ENCODE assay signal across 19 cellular contexts in genomic region chr5:52757527-52757926, GRCh38.
"Had no signal": no experiment of that assay in that cellular context is flagged by ENCODE, and none has a peak within 500 bp of the region (broad histone marks: within the 10 kb centered on the region; RNA-seq: fewer than 3 reads in every experiment).

No MANE protein-coding gene starts in this region.

- H3K36me3 ChIP-seq: right lobe of liver had no signal

- H3K4me3 ChIP-seq: body of pancreas, right lobe of liver, testis had no signal

- H3K4me1 Mint-ChIP-seq: central memory CD8-positive, alpha-beta T cell had no signal

- H3K27ac Mint-ChIP-seq: activated B cell treated with CpG ODN at 0.5 μM for 24 hours; activated CD4-positive, alpha-beta T cell treated with anti-CD3 and anti-CD28 coated beads, Interleukin-2, amount 10 ng/mL, durations not matched to agents 24 days and 14 days; activated CD8-positive, alpha-beta T cell treated with anti-CD3 and anti-CD28 coated beads, Interleukin-2, amount 10 ng/mL, durations not matched to agents 7 days and 5 days; activated naive CD8-positive, alpha-beta T cell treated with anti-CD3 and anti-CD28 coated beads for 36 hours; activated T-cell treated with anti-CD3 and anti-CD28 coated beads, Interleukin-2, amount 50 U/mL, for 72 hours; dendritic cell treated with granulocyte-macrophage colony-stimulating factor and Interleukin-4, amounts not matched to agents 40 ng/mL and 50 ng/mL, for 4 days; effector memory CD8-positive, alpha-beta T cell; T-helper 2 cell treated with Interferon-gamma antibody and Interleukin-4, amounts not matched to agents 5 μg/mL and 100 μg/mL, for 36 hours had no signal

- H3K4me1 ChIP-seq: body of pancreas, right lobe of liver, testis had no signal

- DNase-seq: activated B cell treated with CpG ODN at 0.5 μM for 24 hours; activated CD4-positive, alpha-beta T cell treated with anti-CD3 and anti-CD28 coated beads, Interleukin-2, amount 10 ng/mL, durations not matched to agents 24 days and 14 days; activated CD8-positive, alpha-beta memory T cell treated with anti-CD3 and anti-CD28 coated beads, Interleukin-2, amount 50 U/mL, for 48 hours; activated CD8-positive, alpha-beta T cell treated with anti-CD3 and anti-CD28 coated beads, Interleukin-2, amount 10 ng/mL, durations not matched to agents 7 days and 5 days; activated naive CD8-positive, alpha-beta T cell treated with anti-CD3 and anti-CD28 coated beads for 36 hours; activated T-cell treated with anti-CD3 and anti-CD28 coated beads, Interleukin-2, amount 50 U/mL, for 72 hours; amygdala; body of pancreas; effector memory CD8-positive, alpha-beta T cell; kidney glomerular epithelial cell; mesendoderm; right lobe of liver; stimulated activated CD4-positive, alpha-beta T cell treated with anti-CD3 and anti-CD28 coated beads, Interleukin-1b, Interleukin-23, amount 100 ng/mL, for 48 hours; stimulated activated naive CD8-positive, alpha-beta T cell treated with anti-CD3 and anti-CD28 coated beads, Interleukin-15, amount 100 ng/mL, for 72 hours; testis had no signal

- ATAC-seq: activated CD8-positive, alpha-beta T cell treated with anti-CD3 and anti-CD28 coated beads, Interleukin-2, amount 10 ng/mL, durations not matched to agents 7 days and 5 days; activated T-cell treated with anti-CD3 and anti-CD28 coated beads, Interleukin-2, amount 50 U/mL, for 72 hours; body of pancreas; effector memory CD8-positive, alpha-beta T cell; right lobe of liver had no signal

- H3K27me3 Mint-ChIP-seq: activated B cell treated with CpG ODN at 0.5 μM for 24 hours; activated naive CD8-positive, alpha-beta T cell treated with anti-CD3 and anti-CD28 coated beads for 36 hours; central memory CD8-positive, alpha-beta T cell; effector memory CD8-positive, alpha-beta T cell; stimulated activated naive CD8-positive, alpha-beta T cell treated with anti-CD3 and anti-CD28 coated beads, Interleukin-15, amount 100 ng/mL, for 72 hours had no signal

- H3K9me3 Mint-ChIP-seq: activated B cell treated with CpG ODN at 0.5 μM for 24 hours; activated T-cell treated with anti-CD3 and anti-CD28 coated beads, Interleukin-2, amount 50 U/mL, for 72 hours; central memory CD8-positive, alpha-beta T cell; dendritic cell treated with granulocyte-macrophage colony-stimulating factor and Interleukin-4, amounts not matched to agents 40 ng/mL and 50 ng/mL, for 4 days; effector memory CD8-positive, alpha-beta T cell; T-helper 2 cell treated with Interferon-gamma antibody and Interleukin-4, amounts not matched to agents 5 μg/mL and 100 μg/mL, for 36 hours had no signal

- FAIRE-seq: urothelium cell line had no signal

- H3K9me3 ChIP-seq: body of pancreas, right lobe of liver, testis had no signal

- H3K27ac ChIP-seq: body of pancreas, right lobe of liver, testis had no signal

- H3K27me3 ChIP-seq: body of pancreas, right lobe of liver, testis had no signal

- H3K4me3 Mint-ChIP-seq: activated B cell treated with CpG ODN at 0.5 μM for 24 hours; activated CD4-positive, alpha-beta T cell treated with anti-CD3 and anti-CD28 coated beads, Interleukin-2, amount 10 ng/mL, durations not matched to agents 24 days and 14 days; activated CD8-positive, alpha-beta T cell treated with anti-CD3 and anti-CD28 coated beads, Interleukin-2, amount 10 ng/mL, durations not matched to agents 7 days and 5 days; activated naive CD8-positive, alpha-beta T cell treated with anti-CD3 and anti-CD28 coated beads for 36 hours; activated T-cell treated with anti-CD3 and anti-CD28 coated beads, Interleukin-2, amount 50 U/mL, for 72 hours; central memory CD8-positive, alpha-beta T cell; dendritic cell treated with granulocyte-macrophage colony-stimulating factor and Interleukin-4, amounts not matched to agents 40 ng/mL and 50 ng/mL, for 4 days; effector memory CD8-positive, alpha-beta T cell; stimulated activated naive CD8-positive, alpha-beta T cell treated with anti-CD3 and anti-CD28 coated beads, Interleukin-15, amount 100 ng/mL, for 72 hours; T-helper 2 cell treated with Interferon-gamma antibody and Interleukin-4, amounts not matched to agents 5 μg/mL and 100 μg/mL, for 36 hours had no signal
